ENCODE assay signal across 29 cellular contexts in the genomic region with DNA sequence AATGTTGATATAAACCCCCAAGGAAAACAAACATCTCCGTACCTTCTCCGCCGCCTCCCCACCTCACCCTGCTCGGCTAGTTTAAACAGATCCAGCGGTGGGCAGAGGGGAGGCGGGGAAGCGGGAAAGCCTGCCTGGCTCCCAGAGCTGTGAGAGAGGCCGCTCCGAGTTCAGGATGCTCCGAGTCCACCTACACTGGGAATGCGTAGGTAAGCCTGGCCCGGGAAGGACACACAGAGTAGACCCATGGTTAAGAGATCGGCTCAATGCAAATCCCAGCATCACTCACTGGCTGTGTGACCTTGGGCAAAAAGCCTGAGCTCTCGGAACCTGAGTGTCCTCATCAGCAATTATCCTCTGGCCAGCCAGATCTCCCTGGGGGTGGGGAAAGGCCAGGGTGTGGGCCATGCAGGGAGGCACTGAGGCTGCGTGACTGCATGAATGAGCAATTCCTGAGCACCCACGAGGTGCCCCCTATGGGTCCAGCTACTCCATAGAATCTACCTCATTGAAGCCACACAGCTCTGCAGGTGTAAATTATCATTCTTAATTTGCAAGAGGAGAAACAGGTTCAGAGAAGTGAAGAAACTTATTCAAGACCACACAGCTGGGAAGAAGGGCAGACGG. TPM values are rescaled to one million over a fixed set of nuclear protein-coding genes. Genes with fewer than 3 reads are reported as not detected.
"Had no signal": no experiment of that assay in that cellular context is flagged by ENCODE, and none has a peak within 500 bp of the region (broad histone marks: within the 10 kb centered on the region; RNA-seq: fewer than 3 reads in every experiment).

No MANE protein-coding gene starts in this region.

- ATAC-seq: esophagus mucosa; heart left ventricle; lower lobe of right lung; natural killer cell treated with Interleukin-12 subunit alpha and Interleukin-12 subunit beta and Interleukin-15 and Interleukin-18, amount 100 ng/mL, for 72 hours; psoas muscle; sciatic nerve; stimulated activated memory B cell treated with anti-CD40 and anti-IgM and Interleukin-4, amounts not matched to agents 10 μg/mL and 1 μg/mL and 100 μg/mL, for 72 hours had no signal

- H3K36me3 Mint-ChIP-seq: memory B cell; natural killer cell treated with Interleukin-12 subunit alpha and Interleukin-12 subunit beta and Interleukin-15 and Interleukin-18, amount 100 ng/mL, for 72 hours; neural progenitor cell; stimulated activated memory B cell treated with anti-CD40 and anti-IgM and Interleukin-4, amounts not matched to agents 10 μg/mL and 1 μg/mL and 100 μg/mL, for 72 hours had no signal

- H3K79me2 ChIP-seq: parathyroid adenoma had no signal

- H3K27ac Mint-ChIP-seq: memory B cell; natural killer cell treated with Interleukin-12 subunit alpha and Interleukin-12 subunit beta and Interleukin-15 and Interleukin-18, amount 100 ng/mL, for 72 hours; neural progenitor cell; stimulated activated memory B cell treated with anti-CD40 and anti-IgM and Interleukin-4, amounts not matched to agents 10 μg/mL and 1 μg/mL and 100 μg/mL, for 72 hours; stimulated activated naive CD8-positive, alpha-beta T cell treated with anti-CD3 and anti-CD28 coated beads, Interleukin-15, Interleukin-2, amounts not matched to agents 100 ng/mL and 50 ng/mL, for 24 hours had no signal

- H2AFZ ChIP-seq: neural progenitor cell, parathyroid adenoma had no signal

- H3K4me3 Mint-ChIP-seq: memory B cell; natural killer cell treated with Interleukin-12 subunit alpha and Interleukin-12 subunit beta and Interleukin-15 and Interleukin-18, amount 100 ng/mL, for 72 hours; neural progenitor cell; stimulated activated memory B cell treated with anti-CD40 and anti-IgM and Interleukin-4, amounts not matched to agents 10 μg/mL and 1 μg/mL and 100 μg/mL, for 72 hours; stimulated activated naive CD8-positive, alpha-beta T cell treated with anti-CD3 and anti-CD28 coated beads, Interleukin-15, Interleukin-2, amounts not matched to agents 100 ng/mL and 50 ng/mL, for 24 hours had no signal

- DNase-seq: cerebellar nuclear complex; effector CD8-positive, alpha-beta T cell; heart left ventricle; islet precursor cell; left ventricle myocardium inferior; lower lobe of right lung; midbrain; occipital lobe; psoas muscle; retina; spleen; stimulated activated CD4-positive, alpha-beta T cell treated with anti-CD3 and anti-CD28 coated beads, Interleukin-15, amount 100 ng/mL, for 24 hours; stimulated activated CD4-positive, alpha-beta T cell treated with anti-CD3 and anti-CD28 coated beads, Interleukin-1b, Interleukin-23, amount 100 ng/mL, for 48 hours; stimulated activated CD4-positive, alpha-beta T cell treated with anti-CD3 and anti-CD28 coated beads, Interleukin-4, amount 100 ng/mL, for 24 hours; testis; transverse colon had no signal

- H3K36me3 ChIP-seq: heart left ventricle, left ventricle myocardium inferior, lower lobe of right lung, neural progenitor cell, spleen, transverse colon had no signal

- H3K27me3 ChIP-seq: heart left ventricle, neural progenitor cell, testis had no signal

- H3K4me2 ChIP-seq: neural progenitor cell had no signal

- H3K9me3 ChIP-seq: heart left ventricle, left ventricle myocardium inferior, lower lobe of right lung, psoas muscle, spleen, testis, transverse colon had no signal

- H3K4me1 ChIP-seq: neural progenitor cell, parathyroid adenoma, spleen had no signal

- H3K4me3 ChIP-seq: coronary artery, heart left ventricle, left ventricle myocardium inferior, lower lobe of right lung, neural progenitor cell, psoas muscle, spleen, testis, transverse colon had no signal

- H3K4me1 Mint-ChIP-seq: memory B cell; stimulated activated memory B cell treated with anti-CD40 and anti-IgM and Interleukin-4, amounts not matched to agents 10 μg/mL and 1 μg/mL and 100 μg/mL, for 72 hours had no signal

- H3K9ac ChIP-seq: neural progenitor cell, parathyroid adenoma had no signal

- FAIRE-seq: endometrium, frontal cortex had no signal

- H3K9me3 Mint-ChIP-seq: memory B cell; natural killer cell treated with Interleukin-12 subunit alpha and Interleukin-12 subunit beta and Interleukin-15 and Interleukin-18, amount 100 ng/mL, for 72 hours; stimulated activated memory B cell treated with anti-CD40 and anti-IgM and Interleukin-4, amounts not matched to agents 10 μg/mL and 1 μg/mL and 100 μg/mL, for 72 hours; stimulated activated naive CD8-positive, alpha-beta T cell treated with anti-CD3 and anti-CD28 coated beads, Interleukin-15, Interleukin-2, amounts not matched to agents 100 ng/mL and 50 ng/mL, for 24 hours had no signal

- H3K27ac ChIP-seq: coronary artery, heart left ventricle, left ventricle myocardium inferior, lower lobe of right lung, neural progenitor cell, parathyroid adenoma, psoas muscle, spleen, testis, transverse colon had no signal

RNA-seq across cellular contexts. Expression of a gene that starts 30.5 kb away (rescaled TPM):
- total RNA-seq: esophagus mucosa; fibroblast of lung; natural killer cell treated with Interleukin-12 subunit alpha and Interleukin-12 subunit beta and Interleukin-15 and Interleukin-18, amount 100 ng/mL, for 72 hours; occipital lobe; ureter had no signal
- polyA plus RNA-seq: fibroblast of lung had no signal
